ENCODE assay signal across 8 cellular contexts in the genomic region with DNA sequence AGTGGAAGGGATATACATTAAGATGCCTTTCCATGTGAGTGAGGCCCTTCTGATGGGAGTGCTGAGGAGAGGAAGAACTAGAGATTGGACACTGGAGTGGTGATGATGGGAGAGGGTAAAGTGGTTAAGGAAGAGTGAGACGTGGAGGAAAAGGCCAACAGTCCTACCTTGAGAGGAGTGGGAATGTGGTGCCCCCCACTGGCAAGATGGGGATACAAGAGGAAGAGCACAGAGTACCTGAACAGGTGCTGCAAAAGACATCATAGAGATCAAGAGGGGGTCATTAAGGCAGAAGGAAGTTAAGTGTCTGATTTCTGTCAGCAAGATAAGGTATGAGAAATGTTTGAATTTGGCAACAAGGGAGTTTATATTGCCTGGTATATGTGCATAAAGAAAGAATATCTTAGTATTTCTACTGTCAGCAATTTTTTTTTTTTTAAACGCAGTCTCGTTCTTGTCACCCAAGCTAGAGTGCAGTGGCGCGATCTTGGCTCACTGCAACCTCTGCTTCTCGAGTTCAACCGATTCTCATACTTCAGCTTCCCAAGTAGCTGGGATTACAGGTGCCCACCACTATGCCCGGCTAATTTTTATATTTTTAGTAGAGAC. TPM values are rescaled to one million over a fixed set of nuclear protein-coding genes. Genes with fewer than 3 reads are reported as not detected.
DNase-seq lines count a peak whose midpoint lies in the region; ATAC-seq, FAIRE-seq and TF ChIP-seq lines count a peak whose summit lies in the region.

No MANE protein-coding gene starts in this region.

- H3K27ac Mint-ChIP-seq in activated naive CD4-positive, alpha-beta T cell treated with anti-CD3 and anti-CD28 coated beads, Interleukin-2, amount 50 U/mL, for 72 hours: peak overlapping the region; percentile 48 to 63

- H3K79me2 ChIP-seq in OCI-LY1 (ENCODE audit: insufficient read depth, low read length): peaks cover 43% of the 10 kb centered on the region
- peaks cover 33% of the 10 kb centered on the region for H3K79me2 ChIP-seq in keratinocyte (ENCODE audit: control insufficient read depth, insufficient read depth, low read length)

- no peaks in the 10 kb centered on the region for H3K9me2 ChIP-seq in OCI-LY1 (ENCODE audit: low read depth, low read length)

- H3K9me3 Mint-ChIP-seq in activated naive CD4-positive, alpha-beta T cell treated with anti-CD3 and anti-CD28 coated beads, Interleukin-2, amount 50 U/mL, for 72 hours: no peaks in the 10 kb centered on the region

- dilution Hi-C loops in keratinocyte (cut with MboI; ENCODE audit: extremely low pct_ligation_motif_present, low sequenced_read_pairs): no loop called here

- FAIRE-seq in keratinocyte (lab: Jason Lieb, UNC): peak; percentile 48

- H3K36me3 ChIP-seq in OCI-LY1 (ENCODE audit: insufficient read depth, low read length): peaks cover 33% of the 10 kb centered on the region
- H3K36me3 ChIP-seq in keratinocyte (ENCODE audit: control insufficient read depth in 2 of 2, extremely low read depth in 1 of 2, insufficient read depth in 2 of 2, low read length in 2 of 2): peaks cover 0 to 10% of the 10 kb centered on the region in 2 experiments

- H3K4me3 ChIP-seq in GM12865 (ENCODE audit: low read depth, low read length): no peak overlapping the region
- H3K4me3 ChIP-seq in OCI-LY1 (ENCODE audit: low read depth, low read length, poor library complexity, severe bottlenecking): no peak overlapping the region
- no peak overlapping the region for H3K4me3 ChIP-seq in keratinocyte (ENCODE audit: control insufficient read depth in 2 of 3, extremely low read depth in 1 of 3, insufficient read depth in 2 of 3, low read depth in 1 of 3, low read length in 3 of 3)

- no peaks in the 10 kb centered on the region for H3F3A ChIP-seq in OCI-LY1 (ENCODE audit: insufficient read depth, low read length)

- no peak overlapping the region for H2AFZ ChIP-seq in OCI-LY1 (ENCODE audit: low read length)
- H2AFZ ChIP-seq in keratinocyte (ENCODE audit: control insufficient read depth, low read length): no peak overlapping the region

- H3K27ac ChIP-seq in OCI-LY1 (ENCODE audit: low read depth, low read length, poor library complexity, severe bottlenecking) (no peak overlapping the region), keratinocyte (ENCODE audit: control insufficient read depth, insufficient read depth, low read length) (no peak overlapping the region)

- no peaks in the 10 kb centered on the region for H3K27me3 ChIP-seq in OCI-LY1 (ENCODE audit: insufficient read depth, low read length)
- no peaks in the 10 kb centered on the region for H3K27me3 ChIP-seq in keratinocyte (ENCODE audit: control insufficient read depth, extremely low read depth, insufficient read depth, low read length)

- H3K4me1 ChIP-seq in OCI-LY1 (ENCODE audit: insufficient read depth, low read length, severe bottlenecking) (no peaks in the 10 kb centered on the region), keratinocyte (ENCODE audit: control insufficient read depth, extremely low read depth, insufficient read depth, low read length) (no peaks in the 10 kb centered on the region)

- no peaks in the 10 kb centered on the region for H3K9me3 ChIP-seq in OCI-LY1 (ENCODE audit: low read length)
- no peaks in the 10 kb centered on the region for H3K9me3 ChIP-seq in keratinocyte (ENCODE audit: control insufficient read depth, low read depth, low read length)

- H3K4me2 ChIP-seq in OCI-LY1 (ENCODE audit: low read length) (no peak overlapping the region), keratinocyte (ENCODE audit: control insufficient read depth, extremely low read depth, insufficient read depth, low read depth, low read length) (no peak overlapping the region)

- H4K20me1 ChIP-seq in OCI-LY1 (ENCODE audit: insufficient read depth, low read length): no peaks in the 10 kb centered on the region
- H4K20me1 ChIP-seq in keratinocyte (ENCODE audit: control insufficient read depth, extremely low read depth, insufficient read depth, low read length): peaks cover 3% of the 10 kb centered on the region

- H3K9ac ChIP-seq in OCI-LY1 (ENCODE audit: low read length) (no peak overlapping the region), keratinocyte (ENCODE audit: control insufficient read depth, extremely low read depth, insufficient read depth, low read length) (no peak overlapping the region)

- TF ChIP-seq CTCF in GM12865 (IDR thresholded peaks at IDR 0.05; ENCODE audit: insufficient read depth, low read depth, low read length, missing control alignments): peak; percentile 60
- TF ChIP-seq CTCF in OCI-LY1 (IDR thresholded peaks at IDR 0.05; ENCODE audit: low read length): peak; percentile 69
- peak; percentile 44 to 77 (median 54) for TF ChIP-seq CTCF in keratinocyte (optimal IDR thresholded peaks at IDR 0.05 in 1 of 3, IDR thresholded peaks at IDR 0.05 in 1 of 3, conservative IDR thresholded peaks at IDR 0.05 in 1 of 3; ENCODE audit: extremely low read depth in 1 of 3, insufficient read depth in 2 of 3, low read length in 3 of 3)

- peaks cover 0 to 3% of the 10 kb centered on the region in 2 donors for H3K36me3 Mint-ChIP-seq in activated naive CD4-positive, alpha-beta T cell treated with anti-CD3 and anti-CD28 coated beads, Interleukin-2, amount 50 U/mL, for 72 hours

- DNase-seq in GM12865 (ENCODE audit: low read depth) (peak; percentile 45), keratinocyte (ENCODE audit: low read depth, low spot score) (no peak), SIG-M5 treated with dmso at 0.1 percent for 504 hours (lab: John Stamatoyannopoulos, UW; ENCODE audit: unreplicated experiment) (no peak), middle frontal gyrus (ENCODE audit: extremely low spot score, low spot score) (no peak)
- peak in 1 of 2 donors; percentile 42 for DNase-seq in activated naive CD4-positive, alpha-beta T cell treated with anti-CD3 and anti-CD28 coated beads, Interleukin-2, amount 50 U/mL, for 72 hours (ENCODE audit: low spot score in 2 of 2)
- peak; percentile 9 to 17 for DNase-seq in stimulated activated CD8-positive, alpha-beta memory T cell treated with anti-CD3 and anti-CD28 coated beads, Interleukin-4, amount 100 ng/mL, for 4 hours (ENCODE audit: low read depth in 2 of 2, low spot score in 1 of 2)

- H3K9me1 ChIP-seq in keratinocyte (ENCODE audit: control insufficient read depth, extremely low read depth, insufficient read depth, low read length): no peaks in the 10 kb centered on the region

- ATAC-seq in activated naive CD4-positive, alpha-beta T cell treated with anti-CD3 and anti-CD28 coated beads, Interleukin-2, amount 50 U/mL, for 72 hours: peak; percentile 37 to 71
- no peak for ATAC-seq in GM21737 (IDR thresholded peaks at IDR 0.05; ENCODE audit: unreplicated experiment)

RNA-seq across cellular contexts. Expression of a gene that starts 34.0 kb away (rescaled TPM):
- total RNA-seq in activated naive CD4-positive, alpha-beta T cell treated with anti-CD3 and anti-CD28 coated beads, Interleukin-2, amount 50 U/mL, for 72 hours: 100 to 1,000 TPM; 116 to 127 TPM
- polyA plus RNA-seq in keratinocyte: 58.1 to 71.5 TPM (median 66.7 TPM) in 3 replicates
- 41.1 TPM for polyA plus RNA-seq in keratinocyte (2011; ENCODE audit: low read depth)
- polyA plus RNA-seq in keratinocyte (2011; cell fraction: cytosol; rRNA removed): 50.5 and 68.2 TPM in 2 replicates
- polyA plus RNA-seq in keratinocyte (2011; cell fraction: nucleus; rRNA removed): 113 and 119 TPM in 2 replicates
- polyA plus RNA-seq in keratinocyte (2012; ENCODE audit: low replicate concordance): 39.7 and 51.4 TPM in 2 replicates
- polyA minus RNA-seq in keratinocyte: 60.8 to 103 TPM (median 65.8 TPM) in 3 replicates
- polyA minus RNA-seq in keratinocyte (2011; cell fraction: cytosol; rRNA and poly(A)+ RNA removed): 38.4 TPM
- 45.7 and 64.4 TPM in 2 replicates for polyA minus RNA-seq in keratinocyte (2011; cell fraction: nucleus; rRNA and poly(A)+ RNA removed)

RNA-seq across cellular contexts. Expression of a gene that starts 37.4 kb away (rescaled TPM):
- total RNA-seq in activated naive CD4-positive, alpha-beta T cell treated with anti-CD3 and anti-CD28 coated beads, Interleukin-2, amount 50 U/mL, for 72 hours: 10 to 100 TPM; 24.3 to 33.3 TPM
- 0.93 to 1.1 TPM (median 0.99 TPM) in 3 replicates for polyA plus RNA-seq in keratinocyte
- 5.1 TPM for polyA plus RNA-seq in keratinocyte (2011; ENCODE audit: low read depth)
- polyA plus RNA-seq in keratinocyte (2011; cell fraction: cytosol; rRNA removed): 0.27 and 0.32 TPM in 2 replicates
- polyA plus RNA-seq in keratinocyte (2011; cell fraction: nucleus; rRNA removed): 3.8 and 3.9 TPM in 2 replicates
- 0.76 and 3.6 TPM in 2 replicates for polyA plus RNA-seq in keratinocyte (2012; ENCODE audit: low replicate concordance)
- polyA minus RNA-seq in keratinocyte: 1.3 to 2.1 TPM (median 1.6 TPM) in 3 replicates
- 5.4 TPM for polyA minus RNA-seq in keratinocyte (2011; cell fraction: cytosol; rRNA and poly(A)+ RNA removed)
- polyA minus RNA-seq in keratinocyte (2011; cell fraction: nucleus; rRNA and poly(A)+ RNA removed): 2.9 and 3.1 TPM in 2 replicates

RNA-seq across cellular contexts. Expression of a gene that starts 53.9 kb away (rescaled TPM):
- total RNA-seq in activated naive CD4-positive, alpha-beta T cell treated with anti-CD3 and anti-CD28 coated beads, Interleukin-2, amount 50 U/mL, for 72 hours: 10 to 100 TPM; 18.3 to 20.5 TPM
- polyA plus RNA-seq in keratinocyte: 22.4 to 27.4 TPM (median 22.6 TPM) in 3 replicates
- 3.1 TPM for polyA plus RNA-seq in keratinocyte (2011; ENCODE audit: low read depth)
- 20.1 and 30.5 TPM in 2 replicates for polyA plus RNA-seq in keratinocyte (2011; cell fraction: cytosol; rRNA removed)
- 36.4 and 45.2 TPM in 2 replicates for polyA plus RNA-seq in keratinocyte (2011; cell fraction: nucleus; rRNA removed)
- 10.6 and 16.2 TPM in 2 replicates for polyA plus RNA-seq in keratinocyte (2012; ENCODE audit: low replicate concordance)
- 9.6 to 12.4 TPM (median 11.6 TPM) in 3 replicates for polyA minus RNA-seq in keratinocyte
- 12.3 TPM for polyA minus RNA-seq in keratinocyte (2011; cell fraction: cytosol; rRNA and poly(A)+ RNA removed)
- 8.0 and 10.9 TPM in 2 replicates for polyA minus RNA-seq in keratinocyte (2011; cell fraction: nucleus; rRNA and poly(A)+ RNA removed)

RNA-seq across cellular contexts. Expression of a gene that starts 54.6 kb away (rescaled TPM):
- 100 to 1,000 TPM; 140 to 173 TPM for total RNA-seq in activated naive CD4-positive, alpha-beta T cell treated with anti-CD3 and anti-CD28 coated beads, Interleukin-2, amount 50 U/mL, for 72 hours
- 61.5 to 90.9 TPM (median 77.4 TPM) in 3 replicates for polyA plus RNA-seq in keratinocyte
- polyA plus RNA-seq in keratinocyte (2011; ENCODE audit: low read depth): 16.0 TPM
- polyA plus RNA-seq in keratinocyte (2011; cell fraction: cytosol; rRNA removed): 27.0 and 50.3 TPM in 2 replicates
- 234 and 261 TPM in 2 replicates for polyA plus RNA-seq in keratinocyte (2011; cell fraction: nucleus; rRNA removed)
- polyA plus RNA-seq in keratinocyte (2012; ENCODE audit: low replicate concordance): 42.1 and 80.2 TPM in 2 replicates
- 123 to 316 TPM (median 125 TPM) in 3 replicates for polyA minus RNA-seq in keratinocyte
- 73.7 TPM for polyA minus RNA-seq in keratinocyte (2011; cell fraction: cytosol; rRNA and poly(A)+ RNA removed)
- polyA minus RNA-seq in keratinocyte (2011; cell fraction: nucleus; rRNA and poly(A)+ RNA removed): 82.5 and 93.1 TPM in 2 replicates

Comparison
In these comparisons a context has a peak if more than half of its experiments do, and no peak if none do; other contexts are left out.
1. DNase-seq: peak in GM12865 (single experiment) and stimulated activated CD8-positive, alpha-beta memory T cell treated with anti-CD3 and anti-CD28 coated beads, Interleukin-4, amount 100 ng/mL, for 4 hours (2 of 2); none in keratinocyte (single experiment), SIG-M5 treated with dmso at 0.1 percent for 504 hours (single experiment) and middle frontal gyrus (single experiment).
2. Peak in every context shown above with its lines, with median percentiles within 50 percentile points of each other: CTCF ChIP-seq.